Comparison of ENCODE assay signal across 9 cellular contexts in genomic region chr1:201650608-201650933, GRCh38.
DNase-seq lines count a peak whose midpoint lies in the region; ATAC-seq and TF ChIP-seq lines count a peak whose summit lies in the region.
"Had no signal": no experiment of that assay in that cellular context is flagged by ENCODE, and none has a peak within 500 bp of the region (broad histone marks: within the 10 kb centered on the region; RNA-seq: fewer than 3 reads in every experiment).

No MANE protein-coding gene starts in this region.

- TF ChIP-seq CTCF in astrocyte of the cerebellum (IDR thresholded peaks at IDR 0.05; ENCODE audit: low read depth, low read length, missing control alignments) (no peak), GM10266 (IDR thresholded peaks at IDR 0.05; ENCODE audit: control insufficient read depth, insufficient read depth, low read depth, missing control alignments) (no peak), GM13976 (IDR thresholded peaks at IDR 0.05; ENCODE audit: borderline replicate concordance, control extremely low read depth, extremely low read depth, insufficient read depth, missing control alignments) (no peak)

- in situ Hi-C loops in astrocyte of the cerebellum (cut with HindIII; ENCODE audit: low sequenced_read_pairs) (no loop called here), GM13976 (cut with MboI; ENCODE audit: low sequenced_read_pairs, unreplicated experiment) (no loop called here)

- H3K9me3 ChIP-seq in ES-I3 (ENCODE audit: control insufficient read depth, insufficient read depth, low read length) (no peaks in the 10 kb centered on the region; the same call in 1 of the 2 replicates), iPS-15b (ENCODE audit: control insufficient read depth, insufficient read depth, low read length) (no peaks in the 10 kb centered on the region), skeletal muscle satellite cell (replicated peaks; ENCODE audit: low read length) (no peaks in the 10 kb centered on the region)

- H3K4me3 ChIP-seq in astrocyte of the cerebellum (ENCODE audit: low read depth, low read length) (peak overlapping the region; percentile 56), iPS-15b (ENCODE audit: low read depth, low read length) (peak overlapping the region; percentile 91), skeletal muscle satellite cell (ENCODE audit: low read length) (peak overlapping the region; percentile 87)

- peak overlapping the region; percentile 99 for H3K4me2 ChIP-seq in skeletal muscle satellite cell (ENCODE audit: low read length)

- ATAC-seq in HG03354 (IDR thresholded peaks at IDR 0.05; ENCODE audit: poor library complexity, severe bottlenecking, unreplicated experiment) = no peak
- ATAC-seq in GM18498 (IDR thresholded peaks at IDR 0.05; ENCODE audit: unreplicated experiment) = no peak

- H3K27me3 ChIP-seq in iPS-15b (ENCODE audit: control insufficient read depth, insufficient read depth, low read length) (peaks cover 15% of the 10 kb centered on the region), skeletal muscle satellite cell (ENCODE audit: control insufficient read depth, insufficient read depth, low read length) (no peaks in the 10 kb centered on the region)

- H3K4me1 ChIP-seq in ES-I3 (ENCODE audit: insufficient read depth, low read length) (peaks cover 25% of the 10 kb centered on the region), iPS-15b (ENCODE audit: control insufficient read depth, insufficient read depth, low read length) (peaks cover 40% of the 10 kb centered on the region), skeletal muscle satellite cell (ENCODE audit: control insufficient read depth, insufficient read depth, low read length) (peaks cover 72% of the 10 kb centered on the region)

- H3K36me3 ChIP-seq in ES-I3 (ENCODE audit: insufficient read depth, low read length) = no peaks in the 10 kb centered on the region
- no peaks in the 10 kb centered on the region for H3K36me3 ChIP-seq in iPS-15b (ENCODE audit: control insufficient read depth, insufficient read depth, low read length)
- peaks cover 31% of the 10 kb centered on the region for H3K36me3 ChIP-seq in skeletal muscle satellite cell (ENCODE audit: insufficient read depth, low read length)

- H3K9ac ChIP-seq in ES-I3 (ENCODE audit: low read depth, low read length) = peak overlapping the region; percentile 77
- peak overlapping the region; percentile 71 for H3K9ac ChIP-seq in iPS-15b (ENCODE audit: low read depth, low read length)
- peak overlapping the region; percentile 86 for H3K9ac ChIP-seq in skeletal muscle satellite cell (ENCODE audit: low read depth, low read length)

- DNase-seq in astrocyte of the cerebellum (ENCODE audit: low read depth) (no peak), GM10266 (ENCODE audit: extremely low spot score) (no peak), GM13976 (ENCODE audit: low spot score) (no peak)
- DNase-seq: activated naive CD8-positive, alpha-beta T cell treated with anti-CD3 and anti-CD28 coated beads, Interleukin-2, amount 10 ng/mL, durations not matched to agents 7 days and 5 days had no signal
